In the genomic region with DNA sequence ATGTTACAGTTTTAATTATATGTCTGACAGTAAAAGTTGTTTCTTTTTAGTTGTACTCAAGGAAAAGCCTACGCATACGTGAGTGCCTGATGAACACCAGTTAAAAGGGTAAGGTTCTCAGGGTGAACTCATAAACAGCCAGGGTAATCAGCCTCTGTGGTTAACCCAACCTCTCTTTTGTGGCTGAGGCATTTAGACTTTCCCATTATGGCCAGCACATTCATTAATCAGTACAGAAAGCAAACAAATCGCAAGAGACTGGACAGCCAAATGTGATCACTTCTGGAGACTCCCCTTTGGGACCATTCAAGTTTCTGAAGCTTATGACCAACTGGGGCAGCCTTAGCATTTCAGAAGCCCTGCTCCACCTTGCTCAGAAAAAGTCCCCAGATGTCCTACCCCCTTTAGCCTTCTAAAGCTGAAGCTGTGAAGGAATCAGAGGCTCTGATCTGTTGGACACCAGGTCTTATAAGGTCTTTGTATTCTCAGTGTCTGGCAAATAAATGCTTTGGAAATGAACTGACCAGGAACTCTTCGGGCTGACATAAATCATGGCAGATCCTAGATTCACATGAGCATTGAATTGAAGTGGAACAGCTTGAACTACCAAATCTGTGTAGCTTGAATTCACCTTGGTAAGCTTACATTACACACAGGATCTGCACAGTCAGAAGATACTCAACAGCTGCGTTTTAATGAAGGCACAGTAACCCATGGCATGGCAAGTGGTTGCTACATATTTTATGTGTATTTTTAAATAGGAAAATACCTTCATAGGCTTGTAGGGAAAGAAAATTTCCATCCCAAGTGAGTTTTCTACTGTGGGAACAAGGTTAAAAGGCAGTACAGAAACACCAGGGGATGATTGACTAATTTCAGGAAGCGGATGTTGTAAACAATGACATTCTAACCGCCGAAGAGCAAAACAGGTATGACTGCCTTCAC, we compare ENCODE assay signal across 14 cellular contexts. TPM values are rescaled to one million over a fixed set of nuclear protein-coding genes. Genes with fewer than 3 reads are reported as not detected.
DNase-seq lines count a peak whose midpoint lies in the region; ATAC-seq, FAIRE-seq and TF ChIP-seq lines count a peak whose summit lies in the region.
"Had no signal": no experiment of that assay in that cellular context is flagged by ENCODE, and none has a peak within 500 bp of the region (broad histone marks: within the 10 kb centered on the region; RNA-seq: fewer than 3 reads in every experiment).

No MANE protein-coding gene starts in this region.

- DNase-seq in DMS153 treated with DMSO at 0.1 percent for 48 hours (lab: John Stamatoyannopoulos, UW; ENCODE audit: unreplicated experiment): peak; percentile 44
- DNase-seq in lung microvascular endothelial cell (ENCODE audit: low read depth in 2 of 2): peak; percentile 58 to 85
- no peak for DNase-seq in H54 (ENCODE audit: insufficient read length, low spot score)
- DNase-seq in iPS-NIHi7 (ENCODE audit: extremely low spot score): no peak
- DNase-seq in SHP77 (lab: John Stamatoyannopoulos, UW): no peak
- DNase-seq in GM19239 (ENCODE audit: insufficient read length, low spot score): no peak
- DNase-seq: activated CD8-positive, alpha-beta memory T cell treated with anti-CD3 and anti-CD28 coated beads for 24 hours; adrenal gland; BE2C; NCI-H226; stimulated activated CD4-positive, alpha-beta T cell treated with anti-CD3 and anti-CD28 coated beads, Interleukin-2, amount 100 ng/mL, for 48 hours had no signal

- peak overlapping the region; percentile 94 for H3K27ac ChIP-seq in VCaP
- H3K27ac ChIP-seq: adrenal gland, neutrophil had no signal

- no peak for TF ChIP-seq POLR2A in H54 (IDR thresholded peaks at IDR 0.05; ENCODE audit: low read depth, low read length)

- no peak for FAIRE-seq in H54 (lab: Jason Lieb, UNC)
- FAIRE-seq in GM19239 (lab: Jason Lieb, UNC): no peak

- TF ChIP-seq CTCF in VCaP (conservative IDR thresholded peaks at IDR 0.05): no peak

- ATAC-seq in HG02885 (IDR thresholded peaks at IDR 0.05; ENCODE audit: poor library complexity, unreplicated experiment): peak; percentile 62

RNA-seq across cellular contexts. Expression of a gene that starts 18.7 kb away (rescaled TPM):
- total RNA-seq in lung microvascular endothelial cell: 0.40 and 0.44 TPM in 2 replicates

Comparison
In these comparisons a context has a peak if more than half of its experiments do, and no peak if none do; other contexts are left out.
1. DNase-seq: peak in DMS153 treated with DMSO at 0.1 percent for 48 hours (single experiment) and lung microvascular endothelial cell (2 of 2); none in H54 (single experiment), iPS-NIHi7 (single experiment), SHP77 (0 of 2) and GM19239 (single experiment).